18 cellular contexts compared by ENCODE assay signal in genomic region chr13:107119989-107120881, GRCh38.
A peak's percentile ranks its signal among the peaks of the same experiment; 100 is the strongest.
DNase-seq lines count a peak whose midpoint lies in the region; ATAC-seq and TF ChIP-seq lines count a peak whose summit lies in the region.
"Had no signal": no experiment of that assay in that cellular context is flagged by ENCODE, and none has a peak within 500 bp of the region (broad histone marks: within the 10 kb centered on the region; RNA-seq: fewer than 3 reads in every experiment).

No MANE protein-coding gene starts in this region.

- no peaks in the 10 kb centered on the region for H3K9me2 ChIP-seq in PC-9 (ENCODE audit: insufficient read depth)
- H3K9me2 ChIP-seq: SK-N-SH had no signal

- no peaks in the 10 kb centered on the region for H3K27me3 ChIP-seq in BLaER1 treated with 17β-estradiol and CSF1 and Interleukin-3, amounts not matched to agents 10 nM and 100 nM
- no peaks in the 10 kb centered on the region for H3K27me3 ChIP-seq in PC-9 (ENCODE audit: insufficient read depth, low read depth)

- CTCF ChIA-PET in PC-9 (lab: Charles Lee) = no interaction called here

- H2AFZ ChIP-seq in PC-9 = no peak overlapping the region

- no peaks in the 10 kb centered on the region for H3K79me2 ChIP-seq in PC-9 (ENCODE audit: low read depth)

- peak overlapping the region in 2 of 10 experiments; percentile 0 to 22; a peak in 2 of 20 replicates for H3K4me3 ChIP-seq in BLaER1 treated with 17β-estradiol and CSF1 and Interleukin-3, amounts not matched to agents 10 nM and 100 nM
- H3K4me3 ChIP-seq in epithelial cell of esophagus (ENCODE audit: low read length) (no peak overlapping the region), mucosa of descending colon (no peak overlapping the region), PC-9 (no peak overlapping the region)

- peak overlapping the region in 9 of 11 experiments; percentile 3 to 75 (median 59); a peak in 16 of 22 replicates for H3K4me2 ChIP-seq in BLaER1 treated with 17β-estradiol and CSF1 and Interleukin-3, amounts not matched to agents 10 nM and 100 nM
- no peak overlapping the region for H3K4me2 ChIP-seq in PC-9
- H3K4me2 ChIP-seq: SK-N-SH had no signal

- no peaks in the 10 kb centered on the region for H3F3A ChIP-seq in PC-9 (ENCODE audit: insufficient read depth, low read depth)

- no TSS peak for BruUV-seq in PC-9 (replicated peaks; lab: Mats Ljungman, UMichigan)

- peaks cover 0 to 14% (median 0%) of the 10 kb centered on the region in 11 experiments; a peak in 5 of 22 replicates for H3K36me3 ChIP-seq in BLaER1 treated with 17β-estradiol and CSF1 and Interleukin-3, amounts not matched to agents 10 nM and 100 nM
- H3K36me3 ChIP-seq in mucosa of descending colon (ENCODE audit: low read depth) (no peaks in the 10 kb centered on the region), PC-9 (ENCODE audit: low read depth) (no peaks in the 10 kb centered on the region)

- H3K9ac ChIP-seq in BLaER1 treated with 17β-estradiol and CSF1 and Interleukin-3, amounts not matched to agents 10 nM and 100 nM = peak overlapping the region in 1 of 11 experiments; percentile 23; a peak in 1 of 22 replicates
- H3K9ac ChIP-seq: SK-N-SH had no signal

- peaks cover 0 to 63% (median 37%) of the 10 kb centered on the region in 10 experiments; a peak in 16 of 20 replicates for H3K4me1 ChIP-seq in BLaER1 treated with 17β-estradiol and CSF1 and Interleukin-3, amounts not matched to agents 10 nM and 100 nM
- H3K4me1 ChIP-seq in mucosa of descending colon (ENCODE audit: low read depth) (peaks cover 3% of the 10 kb centered on the region), PC-9 (replicated peaks; ENCODE audit: insufficient read depth) (no peaks in the 10 kb centered on the region)

- POLR2A ChIA-PET in PC-9 (lab: Charles Lee; ENCODE audit: unreplicated experiment) = no interaction called here

- peak; percentile 82 for ATAC-seq in mucosa of descending colon
- ATAC-seq: T-cell had no signal

- H3K9me3 ChIP-seq in BLaER1 treated with 17β-estradiol and CSF1 and Interleukin-3, amounts not matched to agents 10 nM and 100 nM (replicated peaks in 1 of 11) = peaks cover 0 to 25% (median 12%) of the 10 kb centered on the region in 11 experiments; a peak in 14 of 22 replicates
- H3K9me3 ChIP-seq in mucosa of descending colon (no peaks in the 10 kb centered on the region), PC-9 (ENCODE audit: insufficient read depth, low read depth) (no peaks in the 10 kb centered on the region)
- H3K9me3 ChIP-seq: SK-N-SH had no signal

- H4K20me1 ChIP-seq in BLaER1 treated with 17β-estradiol and CSF1 and Interleukin-3, amounts not matched to agents 10 nM and 100 nM = no peaks in the 10 kb centered on the region
- no peaks in the 10 kb centered on the region for H4K20me1 ChIP-seq in PC-9 (ENCODE audit: insufficient read depth)

- peak; percentile 89 for DNase-seq in OCI-M1 (lab: John Stamatoyannopoulos, UW)
- peak; percentile 34 for DNase-seq in epithelial cell of esophagus (ENCODE audit: low read depth)
- no peak for DNase-seq in mucosa of descending colon
- no peak for DNase-seq in PC-9
- no peak for DNase-seq in SKM-1 (lab: John Stamatoyannopoulos, UW; ENCODE audit: unreplicated experiment)
- no peak for DNase-seq in stimulated activated CD4-positive, alpha-beta T cell treated with anti-CD3 and anti-CD28 coated beads, Interleukin-4, amount 100 ng/mL, for 4 hours
- DNase-seq: C1 segment of cervical spinal cord; CD8-positive, alpha-beta memory T cell; DND-41; KG1; MV-4-11; NCI-H1694 treated with DMSO at 0.1 percent for 48 hours; NCI-H345; NCI-H526 treated with DMSO at 0.1 percent for 48 hours; SHP77 treated with DMSO at 0.1 percent for 48 hours; SK-N-SH; T-cell had no signal

- intact Hi-C loops in mucosa of descending colon (cut with DNase I, micrococcal nuclease) (no loop called here), PC-9 (cut with micrococcal nuclease; ENCODE audit: unreplicated experiment) (no loop called here)

- peak overlapping the region in 1 of 11 experiments; percentile 21; a peak in 1 of 22 replicates for H3K27ac ChIP-seq in BLaER1 treated with 17β-estradiol and CSF1 and Interleukin-3, amounts not matched to agents 10 nM and 100 nM
- no peak overlapping the region for H3K27ac ChIP-seq in PC-9

- TF ChIP-seq CTCF in epithelial cell of esophagus (IDR thresholded peaks at IDR 0.05; ENCODE audit: insufficient read depth, low read depth, low read length, missing control alignments) (no peak), mucosa of descending colon (IDR thresholded peaks at IDR 0.05) (no peak), PC-9 (conservative IDR thresholded peaks at IDR 0.05) (no peak)

Comparison
In these comparisons a context has a peak if more than half of its experiments do, and no peak if none do; other contexts are left out.
1. DNase-seq: peak in OCI-M1 (single experiment) and epithelial cell of esophagus (single experiment); none in mucosa of descending colon (0 of 3), PC-9 (0 of 2), SKM-1 (single experiment) and stimulated activated CD4-positive, alpha-beta T cell treated with anti-CD3 and anti-CD28 coated beads, Interleukin-4, amount 100 ng/mL, for 4 hours (0 of 2).